In genomic region chr12:96425321-96425720, GRCh38 we compare ENCODE assay signal across 9 cellular contexts. TPM values are rescaled to one million over a fixed set of nuclear protein-coding genes. Genes with fewer than 3 reads are reported as not detected.
DNase-seq lines count a peak whose midpoint lies in the region; ATAC-seq, FAIRE-seq and TF ChIP-seq lines count a peak whose summit lies in the region.
"Had no signal": no experiment of that assay in that cellular context is flagged by ENCODE, and none has a peak within 500 bp of the region (broad histone marks: within the 10 kb centered on the region; RNA-seq: fewer than 3 reads in every experiment).

No MANE protein-coding gene starts in this region.

- DNase-seq in stimulated activated CD4-positive, alpha-beta T cell treated with anti-CD3 and anti-CD28 coated beads, Interleukin-1b, Interleukin-23, amount 100 ng/mL, for 48 hours: peak; percentile 31
- DNase-seq in stimulated activated CD4-positive, alpha-beta T cell treated with anti-CD3 and anti-CD28 coated beads, Interleukin-4, amount 100 ng/mL, for 1 hour: no peak
- peak; percentile 44 for DNase-seq in HTR-8/SVneo (ENCODE audit: insufficient read length, low spot score)
- peak; percentile 82 for DNase-seq in astrocyte of the cerebellum (ENCODE audit: low read depth)
- peak in 1 of 2 donors; percentile 66 for DNase-seq in uterus
- DNase-seq in H4 (ENCODE audit: low spot score): no peak
- no peak for DNase-seq in left colon
- no peak for DNase-seq in G401 (ENCODE audit: low spot score)

- no peaks in the 10 kb centered on the region for H3K9me3 ChIP-seq in uterus

- no peak for ATAC-seq in left colon

- H3K4me3 ChIP-seq in astrocyte of the cerebellum (ENCODE audit: low read depth, low read length): no peak overlapping the region
- H3K4me3 ChIP-seq in uterus: no peak overlapping the region
- H3K4me3 ChIP-seq: lung had no signal

- intact Hi-C loops in uterus (cut with DNase I; ENCODE audit: low total_unique reads) (loop anchor here (10.0 kb wide), 1 partner anchor 1849 kb away; no protein-coding TSS in a partner anchor), left colon (cut with DNase I, micrococcal nuclease) (no loop called here)

- H3K27ac ChIP-seq in uterus: peak overlapping the region; percentile 89 to 91

- no peaks in the 10 kb centered on the region for H3K36me3 ChIP-seq in uterus

- H3K4me1 ChIP-seq in uterus: no peaks in the 10 kb centered on the region

- TF ChIP-seq POLR2A in uterus (IDR thresholded peaks at IDR 0.05): no peak

- no peaks in the 10 kb centered on the region for H3K27me3 ChIP-seq in uterus

- TF ChIP-seq CTCF in astrocyte of the cerebellum (IDR thresholded peaks at IDR 0.05; ENCODE audit: low read depth, low read length, missing control alignments) (no peak), uterus (IDR thresholded peaks at IDR 0.05) (no peak)

- in situ Hi-C loops in astrocyte of the cerebellum (cut with HindIII; ENCODE audit: low sequenced_read_pairs): no loop called here
- in situ Hi-C loops in G401 (cut with HindIII; ENCODE audit: low sequenced_read_pairs): no loop called here

- FAIRE-seq in HTR-8/SVneo (lab: Jason Lieb, UNC): no peak

RNA-seq across cellular contexts. Expression of gene CDK17, which starts 25.1 kb away (rescaled TPM):
- total RNA-seq in uterus (100 to 1,000 TPM in 2 of 4 donors, 10 to 100 TPM in 2; 93.5 to 105 (median 102) TPM), left colon (10 to 100 TPM; 20.6 to 21.0 TPM)
- 25.4 and 26.9 TPM in 2 replicates for total RNA-seq in H4 (2014; rRNA removed; shearing (Covaris generic))
- total RNA-seq in G401 (2014; rRNA removed; shearing (Covaris generic)): 13.9 and 26.2 TPM in 2 replicates

Comparison
In these comparisons a context has a peak if more than half of its experiments do, and no peak if none do; other contexts are left out.
1. DNase-seq: peak in stimulated activated CD4-positive, alpha-beta T cell treated with anti-CD3 and anti-CD28 coated beads, Interleukin-1b, Interleukin-23, amount 100 ng/mL, for 48 hours (single experiment), HTR-8/SVneo (single experiment) and astrocyte of the cerebellum (single experiment); none in stimulated activated CD4-positive, alpha-beta T cell treated with anti-CD3 and anti-CD28 coated beads, Interleukin-4, amount 100 ng/mL, for 1 hour (single experiment), H4 (single experiment), left colon (0 of 2) and G401 (single experiment).